In genomic region chr12:109458086-109458485, GRCh38 we compare ENCODE assay signal across 9 cellular contexts. TPM values are rescaled to one million over a fixed set of nuclear protein-coding genes. Genes with fewer than 3 reads are reported as not detected.
DNase-seq lines count a peak whose midpoint lies in the region; ATAC-seq and TF ChIP-seq lines count a peak whose summit lies in the region.
"Had no signal": no experiment of that assay in that cellular context is flagged by ENCODE, and none has a peak within 500 bp of the region (broad histone marks: within the 10 kb centered on the region; RNA-seq: fewer than 3 reads in every experiment).

No MANE protein-coding gene starts in this region.

- H3K27ac Mint-ChIP-seq in activated CD4-positive, alpha-beta T cell treated with anti-CD3 and anti-CD28 coated beads, Interleukin-2, amount 10 ng/mL, durations not matched to agents 24 days and 14 days, result peak overlapping the region; percentile 88
- H3K27ac Mint-ChIP-seq in MCF 10A (ENCODE audit: low read depth, unreplicated experiment), result peak overlapping the region; percentile 83

- POLR2A ChIA-PET in MCF 10A (lab: Yijun Ruan, JAX), result interaction anchor here (0.7 kb wide), 1 partner anchor 154 kb away, joined by 3 read pairs; no protein-coding TSS in a partner anchor

- intact Hi-C loops in activated CD4-positive, alpha-beta T cell treated with anti-CD3 and anti-CD28 coated beads, Interleukin-2, amount 10 ng/mL, durations not matched to agents 24 days and 14 days (cut with micrococcal nuclease), result no loop called here
- intact Hi-C loops in MCF 10A (cut with micrococcal nuclease), result no loop called here

- H3K4me1 Mint-ChIP-seq in activated CD4-positive, alpha-beta T cell treated with anti-CD3 and anti-CD28 coated beads, Interleukin-2, amount 10 ng/mL, durations not matched to agents 24 days and 14 days, result peaks cover 29% of the 10 kb centered on the region
- H3K4me1 Mint-ChIP-seq in MCF 10A (ENCODE audit: insufficient read depth, unreplicated experiment), result peaks cover 38% of the 10 kb centered on the region

- DNase-seq in activated CD4-positive, alpha-beta T cell treated with anti-CD3 and anti-CD28 coated beads, Interleukin-2, amount 10 ng/mL, durations not matched to agents 24 days and 14 days, result no peak
- no peak for DNase-seq in activated CD4-positive, alpha-beta T cell treated with anti-CD3 and anti-CD28 coated beads for 4 hours
- DNase-seq in MCF 10A (ENCODE audit: unreplicated experiment) (no peak), kidney tubule cell (ENCODE audit: low spot score) (peak; percentile 22), HUDEP-2 (lab: John Stamatoyannopoulos, UW; ENCODE audit: unreplicated experiment in 76 of 76) (no peak), HK-2 (ENCODE audit: unreplicated experiment) (no peak)
- DNase-seq: gastrocnemius medialis had no signal

- peak overlapping the region; percentile 86 for H3K27ac ChIP-seq in temporal lobe (ENCODE audit: low read depth, low read length)

- H3K36me3 Mint-ChIP-seq in activated CD4-positive, alpha-beta T cell treated with anti-CD3 and anti-CD28 coated beads, Interleukin-2, amount 10 ng/mL, durations not matched to agents 24 days and 14 days (ENCODE audit: low read depth), result peaks cover 41% of the 10 kb centered on the region
- peaks cover 71% of the 10 kb centered on the region for H3K36me3 Mint-ChIP-seq in MCF 10A (ENCODE audit: insufficient read depth, unreplicated experiment)

- TF ChIP-seq CTCF in MCF 10A (IDR thresholded peaks at IDR 0.05; ENCODE audit: unreplicated experiment), result no peak

- no peaks in the 10 kb centered on the region for H3K27me3 Mint-ChIP-seq in activated CD4-positive, alpha-beta T cell treated with anti-CD3 and anti-CD28 coated beads, Interleukin-2, amount 10 ng/mL, durations not matched to agents 24 days and 14 days
- H3K27me3 Mint-ChIP-seq in MCF 10A (ENCODE audit: insufficient read depth, unreplicated experiment), result no peaks in the 10 kb centered on the region

- ATAC-seq in GM19397 (IDR thresholded peaks at IDR 0.05; ENCODE audit: unreplicated experiment), result no peak
- ATAC-seq: gastrocnemius medialis had no signal

- H3K4me3 Mint-ChIP-seq in activated CD4-positive, alpha-beta T cell treated with anti-CD3 and anti-CD28 coated beads, Interleukin-2, amount 10 ng/mL, durations not matched to agents 24 days and 14 days, result peak overlapping the region; percentile 46
- no peak overlapping the region for H3K4me3 Mint-ChIP-seq in MCF 10A (ENCODE audit: unreplicated experiment)

- CTCF ChIA-PET in MCF 10A (lab: Yijun Ruan, JAX), result interaction anchor here (0.6 kb wide), 1 partner anchor 167 kb away, joined by 3 read pairs; no protein-coding TSS in a partner anchor

- no peaks in the 10 kb centered on the region for H3K9me3 Mint-ChIP-seq in activated CD4-positive, alpha-beta T cell treated with anti-CD3 and anti-CD28 coated beads, Interleukin-2, amount 10 ng/mL, durations not matched to agents 24 days and 14 days
- H3K9me3 Mint-ChIP-seq in MCF 10A (ENCODE audit: unreplicated experiment), result no peaks in the 10 kb centered on the region

- BruUV-seq in MCF 10A (replicated peaks; lab: Mats Ljungman, UMichigan), result no TSS peak

RNA-seq across cellular contexts. Expression of gene KCTD10, which starts 19.0 kb away (rescaled TPM):
- 47.5 and 48.5 TPM in 2 replicates for total RNA-seq in activated CD4-positive, alpha-beta T cell treated with anti-CD3 and anti-CD28 coated beads, Interleukin-2, amount 10 ng/mL, durations not matched to agents 24 days and 14 days
- total RNA-seq in MCF 10A (2022) (44.9 and 45.7 TPM in 2 replicates), temporal lobe (39.6 TPM)

RNA-seq across cellular contexts. Expression of gene UBE3B, which starts 19.3 kb away (rescaled TPM):
- total RNA-seq in activated CD4-positive, alpha-beta T cell treated with anti-CD3 and anti-CD28 coated beads, Interleukin-2, amount 10 ng/mL, durations not matched to agents 24 days and 14 days, result 28.9 and 32.2 TPM in 2 replicates
- total RNA-seq in MCF 10A (2022) (38.6 and 40.0 TPM in 2 replicates), temporal lobe (21.6 TPM)
